ENCODE assay signal across 14 cellular contexts in the genomic region with DNA sequence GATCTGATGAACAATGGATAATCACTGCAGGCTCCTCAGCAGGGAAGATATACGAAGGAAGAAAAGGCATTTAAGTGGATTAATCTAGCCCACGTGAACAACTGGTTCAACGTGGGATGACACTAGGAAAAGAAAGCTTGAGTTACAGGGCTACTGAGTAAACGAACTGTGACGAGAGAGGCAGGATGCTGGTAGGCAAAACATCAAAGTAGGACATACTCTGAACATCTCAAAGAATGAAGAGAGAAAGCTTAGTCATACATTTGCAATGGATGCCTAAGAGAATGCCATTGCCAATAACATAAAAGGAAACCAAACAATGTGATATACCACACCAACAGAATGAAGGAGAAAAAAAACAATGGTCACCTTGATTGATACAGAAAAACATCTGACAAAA. TPM values are rescaled to one million over a fixed set of nuclear protein-coding genes. Genes with fewer than 3 reads are reported as not detected.
A peak's percentile ranks its signal among the peaks of the same experiment; 100 is the strongest.
DNase-seq lines count a peak whose midpoint lies in the region; ATAC-seq lines count a peak whose summit lies in the region.
"Had no signal": no experiment of that assay in that cellular context is flagged by ENCODE, and none has a peak within 500 bp of the region (broad histone marks: within the 10 kb centered on the region; RNA-seq: fewer than 3 reads in every experiment).

No MANE protein-coding gene starts in this region.

- peak; percentile 86 for ATAC-seq in activated naive CD8-positive, alpha-beta T cell treated with anti-CD3 and anti-CD28 coated beads, Interleukin-2, amount 10 ng/mL, durations not matched to agents 7 days and 5 days (ENCODE audit: low read depth)
- ATAC-seq in activated naive CD8-positive, alpha-beta T cell treated with anti-CD3 and anti-CD28 coated beads, Interleukin-2, amount 50 U/mL, for 24 hours = no peak
- ATAC-seq in stimulated activated naive CD8-positive, alpha-beta T cell treated with anti-CD3 and anti-CD28 coated beads, Interleukin-15, amount 100 ng/mL, for 72 hours = peak; percentile 64
- ATAC-seq in HG02840 (IDR thresholded peaks at IDR 0.05; ENCODE audit: low FRiP score, unreplicated experiment) = no peak
- ATAC-seq: GM12878, left lung, T-helper 17 cell had no signal

- H3K4me3 Mint-ChIP-seq in activated naive CD8-positive, alpha-beta T cell treated with anti-CD3 and anti-CD28 coated beads, Interleukin-2, amount 10 ng/mL, durations not matched to agents 7 days and 5 days = peak overlapping the region; percentile 3
- H3K4me3 Mint-ChIP-seq in activated naive CD8-positive, alpha-beta T cell treated with anti-CD3 and anti-CD28 coated beads, Interleukin-2, amount 50 U/mL, for 24 hours = no peak overlapping the region
- no peak overlapping the region for H3K4me3 Mint-ChIP-seq in stimulated activated naive CD8-positive, alpha-beta T cell treated with anti-CD3 and anti-CD28 coated beads, Interleukin-15, amount 100 ng/mL, for 72 hours
- H3K4me3 Mint-ChIP-seq: T-helper 17 cell had no signal

- H3K36me3 Mint-ChIP-seq in activated naive CD8-positive, alpha-beta T cell treated with anti-CD3 and anti-CD28 coated beads, Interleukin-2, amount 10 ng/mL, durations not matched to agents 7 days and 5 days = peaks cover 30% of the 10 kb centered on the region
- H3K36me3 Mint-ChIP-seq in activated naive CD8-positive, alpha-beta T cell treated with anti-CD3 and anti-CD28 coated beads, Interleukin-2, amount 50 U/mL, for 24 hours (ENCODE audit: low read depth) = peaks cover 8% of the 10 kb centered on the region

- peak overlapping the region; percentile 35 for H3K27ac Mint-ChIP-seq in activated naive CD8-positive, alpha-beta T cell treated with anti-CD3 and anti-CD28 coated beads, Interleukin-2, amount 10 ng/mL, durations not matched to agents 7 days and 5 days
- no peak overlapping the region for H3K27ac Mint-ChIP-seq in activated naive CD8-positive, alpha-beta T cell treated with anti-CD3 and anti-CD28 coated beads, Interleukin-2, amount 50 U/mL, for 24 hours
- no peak overlapping the region for H3K27ac Mint-ChIP-seq in stimulated activated naive CD8-positive, alpha-beta T cell treated with anti-CD3 and anti-CD28 coated beads, Interleukin-15, amount 100 ng/mL, for 72 hours

- no peak for DNase-seq in activated naive CD8-positive, alpha-beta T cell treated with anti-CD3 and anti-CD28 coated beads, Interleukin-2, amount 10 ng/mL, durations not matched to agents 7 days and 5 days
- no peak for DNase-seq in activated naive CD8-positive, alpha-beta T cell treated with anti-CD3 and anti-CD28 coated beads, Interleukin-2, amount 50 U/mL, for 24 hours
- DNase-seq in SW480 (ENCODE audit: low spot score) = peak; percentile 69
- peak; percentile 5 for DNase-seq in fibroblast of peridontal ligament (ENCODE audit: extremely low read depth)
- no peak for DNase-seq in stimulated activated naive CD8-positive, alpha-beta T cell treated with anti-CD3 and anti-CD28 coated beads, Interleukin-15, amount 100 ng/mL, for 72 hours
- DNase-seq in T1000 (lab: John Stamatoyannopoulos, UW) = no peak
- no peak for DNase-seq in D341Med (ENCODE audit: low spot score)
- DNase-seq: activated effector memory CD4-positive, alpha-beta T cell treated with anti-CD3 and anti-CD28 coated beads, Interleukin-2, amount 50 U/mL, for 16 hours; left lung; NCI-H774; T-helper 17 cell had no signal

- H3K4me1 Mint-ChIP-seq in activated naive CD8-positive, alpha-beta T cell treated with anti-CD3 and anti-CD28 coated beads, Interleukin-2, amount 10 ng/mL, durations not matched to agents 7 days and 5 days = peaks cover 28% of the 10 kb centered on the region
- peaks cover 23% of the 10 kb centered on the region for H3K4me1 Mint-ChIP-seq in activated naive CD8-positive, alpha-beta T cell treated with anti-CD3 and anti-CD28 coated beads, Interleukin-2, amount 50 U/mL, for 24 hours
- H3K4me1 Mint-ChIP-seq in stimulated activated naive CD8-positive, alpha-beta T cell treated with anti-CD3 and anti-CD28 coated beads, Interleukin-15, amount 100 ng/mL, for 72 hours = peaks cover 22% of the 10 kb centered on the region

- no peaks in the 10 kb centered on the region for H3K27me3 Mint-ChIP-seq in activated naive CD8-positive, alpha-beta T cell treated with anti-CD3 and anti-CD28 coated beads, Interleukin-2, amount 10 ng/mL, durations not matched to agents 7 days and 5 days
- H3K27me3 Mint-ChIP-seq in activated naive CD8-positive, alpha-beta T cell treated with anti-CD3 and anti-CD28 coated beads, Interleukin-2, amount 50 U/mL, for 24 hours = no peaks in the 10 kb centered on the region
- no peaks in the 10 kb centered on the region for H3K27me3 Mint-ChIP-seq in stimulated activated naive CD8-positive, alpha-beta T cell treated with anti-CD3 and anti-CD28 coated beads, Interleukin-15, amount 100 ng/mL, for 72 hours
- H3K27me3 Mint-ChIP-seq: T-helper 17 cell had no signal

- POLR2A ChIA-PET in activated naive CD8-positive, alpha-beta T cell treated with anti-CD3 and anti-CD28 coated beads, Interleukin-2, amount 10 ng/mL, durations not matched to agents 7 days and 5 days (lab: Charles Lee) = interaction anchor here (1.5 kb wide), 1 partner anchor 12 kb away, joined by 7 read pairs; no protein-coding TSS in a partner anchor

- no peaks in the 10 kb centered on the region for H3K9me3 Mint-ChIP-seq in activated naive CD8-positive, alpha-beta T cell treated with anti-CD3 and anti-CD28 coated beads, Interleukin-2, amount 10 ng/mL, durations not matched to agents 7 days and 5 days
- H3K9me3 Mint-ChIP-seq in activated naive CD8-positive, alpha-beta T cell treated with anti-CD3 and anti-CD28 coated beads, Interleukin-2, amount 50 U/mL, for 24 hours = no peaks in the 10 kb centered on the region
- H3K9me3 Mint-ChIP-seq in stimulated activated naive CD8-positive, alpha-beta T cell treated with anti-CD3 and anti-CD28 coated beads, Interleukin-15, amount 100 ng/mL, for 72 hours = no peaks in the 10 kb centered on the region

RNA-seq across cellular contexts. Expression of gene USP28, which starts 12.9 kb away (rescaled TPM):
- total RNA-seq in activated naive CD8-positive, alpha-beta T cell treated with anti-CD3 and anti-CD28 coated beads, Interleukin-2, amount 10 ng/mL, durations not matched to agents 7 days and 5 days = 10 to 100 TPM; 43.0 to 44.9 TPM

RNA-seq across cellular contexts. Expression of gene HTR3B, which starts 42.2 kb away (rescaled TPM):
- total RNA-seq in activated naive CD8-positive, alpha-beta T cell treated with anti-CD3 and anti-CD28 coated beads, Interleukin-2, amount 10 ng/mL, durations not matched to agents 7 days and 5 days = not detected
- total RNA-seq: GM12878, left lung, right atrium auricular region, T-helper 17 cell had no signal

Comparison
In these comparisons a context has a peak if more than half of its experiments do, and no peak if none do; other contexts are left out.
1. ATAC-seq: peak in activated naive CD8-positive, alpha-beta T cell treated with anti-CD3 and anti-CD28 coated beads, Interleukin-2, amount 10 ng/mL, durations not matched to agents 7 days and 5 days (single experiment) and stimulated activated naive CD8-positive, alpha-beta T cell treated with anti-CD3 and anti-CD28 coated beads, Interleukin-15, amount 100 ng/mL, for 72 hours (single experiment); none in activated naive CD8-positive, alpha-beta T cell treated with anti-CD3 and anti-CD28 coated beads, Interleukin-2, amount 50 U/mL, for 24 hours (single experiment) and HG02840 (single experiment).
2. DNase-seq: peak in SW480 (single experiment) and fibroblast of peridontal ligament (single experiment); none in activated naive CD8-positive, alpha-beta T cell treated with anti-CD3 and anti-CD28 coated beads, Interleukin-2, amount 10 ng/mL, durations not matched to agents 7 days and 5 days (single experiment), activated naive CD8-positive, alpha-beta T cell treated with anti-CD3 and anti-CD28 coated beads, Interleukin-2, amount 50 U/mL, for 24 hours (single experiment), stimulated activated naive CD8-positive, alpha-beta T cell treated with anti-CD3 and anti-CD28 coated beads, Interleukin-15, amount 100 ng/mL, for 72 hours (0 of 2), T1000 (single experiment) and D341Med (single experiment).